2 cellular contexts compared by ENCODE assay signal in genomic region chr3:72487078-72487765, GRCh38.
TF ChIP-seq lines count a peak whose summit lies in the region.

No MANE protein-coding gene starts in this region.

TF ChIP-seq in GM12891, 5 proteins besides CTCF, POLR2A, EP300 and RAD21:
- TF ChIP-seq PAX5 (IDR thresholded peaks at IDR 0.05; ENCODE audit: insufficient read depth, low read length, severe bottlenecking) (no peak), TAF1 (IDR thresholded peaks at IDR 0.05; ENCODE audit: low read depth, low read length) (no peak), POU2F2 (IDR thresholded peaks at IDR 0.05; ENCODE audit: low read depth, low read length) (no peak), POLR2AphosphoS5 (IDR thresholded peaks at IDR 0.05; ENCODE audit: low read depth, low read length) (no peak), SPI1 (IDR thresholded peaks at IDR 0.05; ENCODE audit: low read depth, low read length) (no peak)

TF ChIP-seq in H1, 55 proteins besides CTCF, POLR2A, EP300 and RAD21:
- TF ChIP-seq ATF2 (IDR thresholded peaks at IDR 0.05; ENCODE audit: low read length) (no peak), MAFK (IDR thresholded peaks at IDR 0.05; ENCODE audit: low read depth, low read length) (no peak), JUND (IDR thresholded peaks at IDR 0.05; ENCODE audit: low read length) (0 out of 2 replicates have a peak, but pooled peaks have one; percentile 21), MAX (IDR thresholded peaks at IDR 0.05) (0 out of 2 replicates have a peak, but pooled peaks have one; percentile 7)
- TF ChIP-seq, protein P1, sequence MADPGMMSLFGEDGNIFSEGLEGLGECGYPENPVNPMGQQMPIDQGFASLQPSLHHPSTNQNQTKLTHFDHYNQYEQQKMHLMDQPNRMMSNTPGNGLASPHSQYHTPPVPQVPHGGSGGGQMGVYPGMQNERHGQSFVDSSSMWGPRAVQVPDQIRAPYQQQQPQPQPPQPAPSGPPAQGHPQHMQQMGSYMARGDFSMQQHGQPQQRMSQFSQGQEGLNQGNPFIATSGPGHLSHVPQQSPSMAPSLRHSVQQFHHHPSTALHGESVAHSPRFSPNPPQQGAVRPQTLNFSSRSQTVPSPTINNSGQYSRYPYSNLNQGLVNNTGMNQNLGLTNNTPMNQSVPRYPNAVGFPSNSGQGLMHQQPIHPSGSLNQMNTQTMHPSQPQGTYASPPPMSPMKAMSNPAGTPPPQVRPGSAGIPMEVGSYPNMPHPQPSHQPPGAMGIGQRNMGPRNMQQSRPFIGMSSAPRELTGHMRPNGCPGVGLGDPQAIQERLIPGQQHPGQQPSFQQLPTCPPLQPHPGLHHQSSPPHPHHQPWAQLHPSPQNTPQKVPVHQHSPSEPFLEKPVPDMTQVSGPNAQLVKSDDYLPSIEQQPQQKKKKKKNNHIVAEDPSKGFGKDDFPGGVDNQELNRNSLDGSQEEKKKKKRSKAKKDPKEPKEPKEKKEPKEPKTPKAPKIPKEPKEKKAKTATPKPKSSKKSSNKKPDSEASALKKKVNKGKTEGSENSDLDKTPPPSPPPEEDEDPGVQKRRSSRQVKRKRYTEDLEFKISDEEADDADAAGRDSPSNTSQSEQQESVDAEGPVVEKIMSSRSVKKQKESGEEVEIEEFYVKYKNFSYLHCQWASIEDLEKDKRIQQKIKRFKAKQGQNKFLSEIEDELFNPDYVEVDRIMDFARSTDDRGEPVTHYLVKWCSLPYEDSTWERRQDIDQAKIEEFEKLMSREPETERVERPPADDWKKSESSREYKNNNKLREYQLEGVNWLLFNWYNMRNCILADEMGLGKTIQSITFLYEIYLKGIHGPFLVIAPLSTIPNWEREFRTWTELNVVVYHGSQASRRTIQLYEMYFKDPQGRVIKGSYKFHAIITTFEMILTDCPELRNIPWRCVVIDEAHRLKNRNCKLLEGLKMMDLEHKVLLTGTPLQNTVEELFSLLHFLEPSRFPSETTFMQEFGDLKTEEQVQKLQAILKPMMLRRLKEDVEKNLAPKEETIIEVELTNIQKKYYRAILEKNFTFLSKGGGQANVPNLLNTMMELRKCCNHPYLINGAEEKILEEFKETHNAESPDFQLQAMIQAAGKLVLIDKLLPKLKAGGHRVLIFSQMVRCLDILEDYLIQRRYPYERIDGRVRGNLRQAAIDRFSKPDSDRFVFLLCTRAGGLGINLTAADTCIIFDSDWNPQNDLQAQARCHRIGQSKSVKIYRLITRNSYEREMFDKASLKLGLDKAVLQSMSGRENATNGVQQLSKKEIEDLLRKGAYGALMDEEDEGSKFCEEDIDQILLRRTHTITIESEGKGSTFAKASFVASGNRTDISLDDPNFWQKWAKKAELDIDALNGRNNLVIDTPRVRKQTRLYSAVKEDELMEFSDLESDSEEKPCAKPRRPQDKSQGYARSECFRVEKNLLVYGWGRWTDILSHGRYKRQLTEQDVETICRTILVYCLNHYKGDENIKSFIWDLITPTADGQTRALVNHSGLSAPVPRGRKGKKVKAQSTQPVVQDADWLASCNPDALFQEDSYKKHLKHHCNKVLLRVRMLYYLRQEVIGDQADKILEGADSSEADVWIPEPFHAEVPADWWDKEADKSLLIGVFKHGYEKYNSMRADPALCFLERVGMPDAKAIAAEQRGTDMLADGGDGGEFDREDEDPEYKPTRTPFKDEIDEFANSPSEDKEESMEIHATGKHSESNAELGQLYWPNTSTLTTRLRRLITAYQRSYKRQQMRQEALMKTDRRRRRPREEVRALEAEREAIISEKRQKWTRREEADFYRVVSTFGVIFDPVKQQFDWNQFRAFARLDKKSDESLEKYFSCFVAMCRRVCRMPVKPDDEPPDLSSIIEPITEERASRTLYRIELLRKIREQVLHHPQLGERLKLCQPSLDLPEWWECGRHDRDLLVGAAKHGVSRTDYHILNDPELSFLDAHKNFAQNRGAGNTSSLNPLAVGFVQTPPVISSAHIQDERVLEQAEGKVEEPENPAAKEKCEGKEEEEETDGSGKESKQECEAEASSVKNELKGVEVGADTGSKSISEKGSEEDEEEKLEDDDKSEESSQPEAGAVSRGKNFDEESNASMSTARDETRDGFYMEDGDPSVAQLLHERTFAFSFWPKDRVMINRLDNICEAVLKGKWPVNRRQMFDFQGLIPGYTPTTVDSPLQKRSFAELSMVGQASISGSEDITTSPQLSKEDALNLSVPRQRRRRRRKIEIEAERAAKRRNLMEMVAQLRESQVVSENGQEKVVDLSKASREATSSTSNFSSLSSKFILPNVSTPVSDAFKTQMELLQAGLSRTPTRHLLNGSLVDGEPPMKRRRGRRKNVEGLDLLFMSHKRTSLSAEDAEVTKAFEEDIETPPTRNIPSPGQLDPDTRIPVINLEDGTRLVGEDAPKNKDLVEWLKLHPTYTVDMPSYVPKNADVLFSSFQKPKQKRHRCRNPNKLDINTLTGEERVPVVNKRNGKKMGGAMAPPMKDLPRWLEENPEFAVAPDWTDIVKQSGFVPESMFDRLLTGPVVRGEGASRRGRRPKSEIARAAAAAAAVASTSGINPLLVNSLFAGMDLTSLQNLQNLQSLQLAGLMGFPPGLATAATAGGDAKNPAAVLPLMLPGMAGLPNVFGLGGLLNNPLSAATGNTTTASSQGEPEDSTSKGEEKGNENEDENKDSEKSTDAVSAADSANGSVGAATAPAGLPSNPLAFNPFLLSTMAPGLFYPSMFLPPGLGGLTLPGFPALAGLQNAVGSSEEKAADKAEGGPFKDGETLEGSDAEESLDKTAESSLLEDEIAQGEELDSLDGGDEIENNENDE (IDR thresholded peaks at IDR 0.05; ENCODE audit: insufficient replicate concordance, low read length) = no peak
